ENCODE assay signal across 21 cellular contexts in genomic region chr2:201973316-201973715, GRCh38.
DNase-seq lines count a peak whose midpoint lies in the region; ATAC-seq and TF ChIP-seq lines count a peak whose summit lies in the region.
"Had no signal": no experiment of that assay in that cellular context is flagged by ENCODE, and none has a peak within 500 bp of the region (broad histone marks: within the 10 kb centered on the region; RNA-seq: fewer than 3 reads in every experiment).

No MANE protein-coding gene starts in this region.

- no peak for DNase-seq in H9
- DNase-seq in NCI-H69 (lab: John Stamatoyannopoulos, UW) = peak; percentile 4
- DNase-seq in iPS DF 6.9 (ENCODE audit: low read depth, low spot score) = no peak
- no peak for DNase-seq in neural progenitor cell (ENCODE audit: low spot score)
- DNase-seq in Right ventricle myocardium inferior (ENCODE audit: missing footprints) = no peak
- DNase-seq in ovary = no peak
- DNase-seq in NK-92 (lab: John Stamatoyannopoulos, UW; ENCODE audit: unreplicated experiment) = no peak
- DNase-seq in SK-N-SH = no peak
- DNase-seq: ACHN; Caco-2; CD4-positive, alpha-beta T cell; GOT3; KG1; NCI-H1417; NCI-H187 treated with DMSO at 0.1 percent for 48 hours; NCI-H226; NCI-H524 treated with DMSO at 0.1 percent for 48 hours; T-helper 17 cell had no signal

- H3K36me3 Mint-ChIP-seq in H9 (ENCODE audit: insufficient read depth in 1 of 3, low read depth in 3 of 3) (peaks cover 4 to 43% (median 34%) of the 10 kb centered on the region in 3 experiments; a peak in 6 of 7 replicates), neural progenitor cell (no peaks in the 10 kb centered on the region)

- peak overlapping the region; percentile 63; the same call in 1 of the 2 replicates for H3K14ac ChIP-seq in H9 (ENCODE audit: insufficient read depth, low read length)

- no peak for TF ChIP-seq CTCF in H9 (conservative IDR thresholded peaks at IDR 0.05)
- TF ChIP-seq CTCF in neural progenitor cell (IDR thresholded peaks at IDR 0.05) = no peak
- TF ChIP-seq CTCF in ovary (IDR thresholded peaks at IDR 0.05) = no peak
- TF ChIP-seq CTCF in SK-N-SH (IDR thresholded peaks at IDR 0.05) = no peak

- no peaks in the 10 kb centered on the region for H3K79me1 ChIP-seq in H9 (ENCODE audit: insufficient read depth, low read depth, low read length, poor library complexity, severe bottlenecking)

- H2AK5ac ChIP-seq in H9 (ENCODE audit: insufficient read length, low read length) = no peak overlapping the region

- intact Hi-C loops in Right ventricle myocardium inferior (cut with DNase I) (no loop called here), ovary (cut with DNase I) (no loop called here)

- H3K4me1 ChIP-seq in H9 (ENCODE audit: insufficient read depth, low read length) (peaks cover 24% of the 10 kb centered on the region), iPS DF 6.9 (ENCODE audit: control insufficient read depth, insufficient read depth, low read length) (peaks cover 9% of the 10 kb centered on the region; the same call in 1 of the 2 replicates), neural progenitor cell (peaks cover 71% of the 10 kb centered on the region), ovary (ENCODE audit: insufficient read depth) (no peaks in the 10 kb centered on the region), SK-N-SH (ENCODE audit: control insufficient read depth in 1 of 2, insufficient read depth in 2 of 2, low read depth in 1 of 2, low read length in 1 of 2) (peaks cover 8 to 49% of the 10 kb centered on the region in 2 experiments; a peak in 2 of 4 replicates)

- H3K9me2 ChIP-seq in SK-N-SH = no peaks in the 10 kb centered on the region

- peak overlapping the region; percentile 89 for H3K18ac ChIP-seq in H9 (ENCODE audit: insufficient read length, low read depth, low read length)

- no peak overlapping the region for H3K23ac ChIP-seq in H9 (ENCODE audit: insufficient read length, low read depth, low read length)

- peak overlapping the region; percentile 56 for H4K5ac ChIP-seq in H9 (ENCODE audit: insufficient read length, low read depth, low read length)

- peak overlapping the region; percentile 92 for H3K27ac ChIP-seq in H9 (ENCODE audit: insufficient read length, low read depth, low read length)
- peak overlapping the region; percentile 10 for H3K27ac ChIP-seq in iPS DF 6.9 (ENCODE audit: low read length)
- H3K27ac ChIP-seq in neural progenitor cell = peak overlapping the region; percentile 86
- H3K27ac ChIP-seq in ovary = no peak overlapping the region
- no peak overlapping the region for H3K27ac ChIP-seq in SK-N-SH (ENCODE audit: low read depth in 2 of 2, low read length in 1 of 2)
- H3K27ac ChIP-seq: SJSA1 had no signal

- H2BK20ac ChIP-seq in H9 (ENCODE audit: low read depth, low read length, poor library complexity, severe bottlenecking) = no peak overlapping the region

- H3T11ph ChIP-seq in H9 (ENCODE audit: low read length) = peak overlapping the region; percentile 39

- H3K4ac ChIP-seq in H9 (ENCODE audit: low read depth, low read length) = no peak overlapping the region; the same call in 1 of the 2 replicates

- no peak for ATAC-seq in Right ventricle myocardium inferior
- ATAC-seq: GM12878, T-helper 17 cell had no signal

- H4K20me1 ChIP-seq in H9 (ENCODE audit: control insufficient read depth, insufficient read depth, insufficient read length) (no peaks in the 10 kb centered on the region), neural progenitor cell (ENCODE audit: low read depth) (no peaks in the 10 kb centered on the region), SK-N-SH (ENCODE audit: insufficient read depth) (no peaks in the 10 kb centered on the region)

- H3K27me3 Mint-ChIP-seq in H9 (ENCODE audit: low read depth) (no peaks in the 10 kb centered on the region), neural progenitor cell (ENCODE audit: insufficient read depth, low read depth) (peaks cover 13% of the 10 kb centered on the region)

- H2AFZ ChIP-seq in H9 (ENCODE audit: low read length) (no peak overlapping the region), neural progenitor cell (replicated peaks) (no peak overlapping the region), SK-N-SH (ENCODE audit: low read depth) (no peak overlapping the region)

- H3K36me3 ChIP-seq in iPS DF 6.9 (ENCODE audit: control insufficient read depth, insufficient read depth, low read length) (no peaks in the 10 kb centered on the region), neural progenitor cell (no peaks in the 10 kb centered on the region), ovary (no peaks in the 10 kb centered on the region), SK-N-SH (replicated peaks in 1 of 2; ENCODE audit: control insufficient read depth in 1 of 2, insufficient read depth in 2 of 2, low read length in 1 of 2) (no peaks in the 10 kb centered on the region)
- H3K36me3 ChIP-seq: SJSA1 had no signal

- peaks cover 10% of the 10 kb centered on the region; the same call in 1 of the 2 replicates for H3K79me2 ChIP-seq in H9 (ENCODE audit: insufficient read depth, low read length)
- peaks cover 43% of the 10 kb centered on the region for H3K79me2 ChIP-seq in neural progenitor cell (ENCODE audit: low read depth)
- no peaks in the 10 kb centered on the region for H3K79me2 ChIP-seq in SK-N-SH (ENCODE audit: insufficient read depth)

- H3K27ac Mint-ChIP-seq in H9 = peak overlapping the region; percentile 90 to 94 (median 94)
- H3K27ac Mint-ChIP-seq in neural progenitor cell = peak overlapping the region; percentile 46
- H3K27ac Mint-ChIP-seq: B cell; CD4-positive, alpha-beta T cell; T-helper 17 cell had no signal

- H3K4me3 Mint-ChIP-seq in H9 = peak overlapping the region in 1 of 2 experiments; percentile 61; a peak in 1 of 5 replicates
- no peak overlapping the region for H3K4me3 Mint-ChIP-seq in neural progenitor cell
- H3K4me3 Mint-ChIP-seq: B cell; CD4-positive, alpha-beta T cell; T-helper 17 cell had no signal

- no peak for TF ChIP-seq POLR2A in ovary (IDR thresholded peaks at IDR 0.05)

- H3K4me3 ChIP-seq in iPS DF 6.9 (ENCODE audit: low read length) (no peak overlapping the region), neural progenitor cell (peak overlapping the region; percentile 25), ovary (no peak overlapping the region), SK-N-SH (ENCODE audit: low read depth in 2 of 2, low read length in 1 of 2) (no peak overlapping the region)
- H3K4me3 ChIP-seq: GM12878, SJSA1 had no signal

- peak overlapping the region; percentile 43 for H4K91ac ChIP-seq in H9 (ENCODE audit: insufficient read length, low read depth, low read length)

- H2BK15ac ChIP-seq in H9 (ENCODE audit: low read depth, low read length) = no peak overlapping the region

- H3K23me2 ChIP-seq in H9 (ENCODE audit: insufficient read length, low read depth, low read length, poor library complexity, severe bottlenecking) = peaks cover 5% of the 10 kb centered on the region

- no peak overlapping the region for H2BK120ac ChIP-seq in H9 (ENCODE audit: low read depth, low read length, poor library complexity, severe bottlenecking)

- H3K9me3 ChIP-seq in H9 (ENCODE audit: control insufficient read depth, low read depth, low read length) (no peaks in the 10 kb centered on the region), iPS DF 6.9 (ENCODE audit: control insufficient read depth, insufficient read depth, low read length) (no peaks in the 10 kb centered on the region), neural progenitor cell (ENCODE audit: low read depth) (no peaks in the 10 kb centered on the region), ovary (no peaks in the 10 kb centered on the region), SK-N-SH (no peaks in the 10 kb centered on the region)
- H3K9me3 ChIP-seq: Caco-2, SJSA1 had no signal

- H3F3A ChIP-seq in neural progenitor cell (ENCODE audit: low read depth) (peaks cover 79% of the 10 kb centered on the region), SK-N-SH (replicated peaks; ENCODE audit: insufficient read depth) (no peaks in the 10 kb centered on the region)

- TF ChIP-seq EP300 in ovary (IDR thresholded peaks at IDR 0.05) = no peak
- TF ChIP-seq EP300 in SK-N-SH (IDR thresholded peaks at IDR 0.05; ENCODE audit: borderline replicate concordance in 1 of 2, low read depth in 1 of 2, low read length in 1 of 2) = no peak

- peak overlapping the region; percentile 82 for H2BK12ac ChIP-seq in H9 (ENCODE audit: insufficient read length, low read depth, low read length)

- CTCF ChIA-PET in SK-N-SH (lab: Yijun Ruan, JAX) = interaction anchor here (1.0 to 1.2 kb wide), 3 partner anchors 11 to 113 kb away, joined by 3 to 4 read pairs (median 3); no protein-coding TSS in a partner anchor

- WGBS in H9 (ENCODE audit: extremely low coverage, insufficient read length, low lambda C conversion rate) = no CpG with 5 or more reads among the region's 7 CpGs
- no CpG with 5 or more reads among the region's 7 CpGs for WGBS in iPS DF 6.9 (ENCODE audit: insufficient coverage, insufficient read length)
- WGBS in ovary, 3 donors = 80 to 90% (median 82%) methylated on average over 7 of the region's 7 CpGs
- WGBS in SK-N-SH (ENCODE audit: low lambda C conversion rate) = 77% methylated on average over 7 of the region's 7 CpGs

- POLR2A ChIA-PET in SK-N-SH (lab: Yijun Ruan, JAX) = interaction anchor here (0.5 kb wide), 1 partner anchor 29 kb away, joined by 6 read pairs; no protein-coding TSS in a partner anchor

- TF ChIP-seq RAD21 in SK-N-SH (IDR thresholded peaks at IDR 0.05; ENCODE audit: low read length) = no peak

- no peaks in the 10 kb centered on the region; the same call in 1 of the 2 replicates for H3K27me3 ChIP-seq in H9 (ENCODE audit: insufficient read depth, low read length)
- H3K27me3 ChIP-seq in iPS DF 6.9 (ENCODE audit: control insufficient read depth, insufficient read depth, low read length) = no peaks in the 10 kb centered on the region
- H3K27me3 ChIP-seq in neural progenitor cell = no peaks in the 10 kb centered on the region
- H3K27me3 ChIP-seq in ovary = no peaks in the 10 kb centered on the region
- no peaks in the 10 kb centered on the region for H3K27me3 ChIP-seq in SK-N-SH (ENCODE audit: insufficient read depth)
- H3K27me3 ChIP-seq: SJSA1 had no signal

- H3K4me1 Mint-ChIP-seq in H9 = peaks cover 80 to 84% of the 10 kb centered on the region in 2 experiments
- peaks cover 67% of the 10 kb centered on the region for H3K4me1 Mint-ChIP-seq in neural progenitor cell
- H3K4me1 Mint-ChIP-seq: B cell had no signal

- H3K9me3 Mint-ChIP-seq in H9 (peaks cover 0 to 6% of the 10 kb centered on the region in 2 experiments; a peak in 2 of 5 replicates), neural progenitor cell (peaks cover 8% of the 10 kb centered on the region)
- H3K9me3 Mint-ChIP-seq: CD4-positive, alpha-beta T cell had no signal

- H3K4me2 ChIP-seq in H9 (ENCODE audit: insufficient read depth, insufficient read length, low read length) (peak overlapping the region; percentile 54), neural progenitor cell (peak overlapping the region; percentile 72), SK-N-SH (no peak overlapping the region)

- H2BK5ac ChIP-seq in H9 (ENCODE audit: insufficient read length, low read length) = peak overlapping the region; percentile 34

- H4K8ac ChIP-seq in H9 (replicated peaks; ENCODE audit: insufficient read length, low read depth, low read length) = no peak overlapping the region

- H3K9ac ChIP-seq in H9 (ENCODE audit: extremely low read depth, insufficient read length, low read length) (no peak overlapping the region), neural progenitor cell (no peak overlapping the region), SK-N-SH (no peak overlapping the region)

- no peak overlapping the region for H3K56ac ChIP-seq in H9 (ENCODE audit: insufficient read length, low read depth, low read length)

TF ChIP-seq in SK-N-SH, 30 proteins besides CTCF, POLR2A, EP300 and RAD21 (continues in another document):
- TF ChIP-seq GATA2 (CRISPR knock-in tag; IDR thresholded peaks at IDR 0.05) = no peak

Comparison
In these comparisons a context has a peak if more than half of its experiments do, and no peak if none do; other contexts are left out.
1. H3K27ac ChIP-seq: peak in H9 (single experiment), iPS DF 6.9 (single experiment) and neural progenitor cell (single experiment); none in ovary (0 of 2) and SK-N-SH (0 of 2).